28 cellular contexts compared by ENCODE assay signal in genomic region chr12:105338954-105339353, GRCh38.
"Had no signal": no experiment of that assay in that cellular context is flagged by ENCODE, and none has a peak within 500 bp of the region (broad histone marks: within the 10 kb centered on the region; RNA-seq: fewer than 3 reads in every experiment).

No MANE protein-coding gene starts in this region.

- H3K27ac Mint-ChIP-seq: activated CD4-positive, alpha-beta memory T cell treated with anti-CD3 and anti-CD28 coated beads for 36 hours; activated CD4-positive, alpha-beta T cell treated with anti-CD3 and anti-CD28 coated beads for 36 hours; activated CD8-positive, alpha-beta memory T cell treated with anti-CD3 and anti-CD28 coated beads, Interleukin-2, amount 10 ng/mL, durations not matched to agents 7 days and 5 days; activated CD8-positive, alpha-beta T cell treated with anti-CD3 and anti-CD28 coated beads, Interleukin-2, amount 10 ng/mL, durations not matched to agents 7 days and 5 days; activated naive CD4-positive, alpha-beta T cell treated with anti-CD3 and anti-CD28 coated beads, Interleukin-2, amount 10 ng/mL, durations not matched to agents 7 days and 5 days; activated naive CD4-positive, alpha-beta T cell treated with anti-CD3 and anti-CD28 coated beads, Interleukin-2, amount 50 U/mL, for 72 hours; activated naive CD8-positive, alpha-beta T cell treated with anti-CD3 and anti-CD28 coated beads, Interleukin-2, amount 10 ng/mL, durations not matched to agents 7 days and 5 days; activated T-helper 1 cell treated with anti-CD3 and anti-CD28 coated beads, Interleukin-12 subunit alpha, Interleukin-12 subunit beta, Interleukin-2, Interleukin-4 antibody, amounts not matched to agents 30 ng/mL and 10 ng/mL and 1 ng/mL, durations not matched to agents 14 hours and 24 hours and 36 hours; dendritic cell treated with granulocyte-macrophage colony-stimulating factor and Interleukin-4, amounts not matched to agents 40 ng/mL and 50 ng/mL, for 4 days; endodermal cell had no signal

- H3K9me3 ChIP-seq: body of pancreas, colonic mucosa had no signal

- H3K27ac ChIP-seq: body of pancreas, colonic mucosa, dorsolateral prefrontal cortex had no signal

- H3K27me3 ChIP-seq: body of pancreas, colonic mucosa, dorsolateral prefrontal cortex had no signal

- FAIRE-seq: frontal cortex had no signal

- H3K27me3 Mint-ChIP-seq: activated CD4-positive, alpha-beta memory T cell treated with anti-CD3 and anti-CD28 coated beads for 36 hours; activated CD4-positive, alpha-beta T cell treated with anti-CD3 and anti-CD28 coated beads for 36 hours; activated CD4-positive, alpha-beta T cell treated with anti-CD3 and anti-CD28 coated beads, Interleukin-2, amount 10 ng/mL, durations not matched to agents 24 days and 14 days; activated CD8-positive, alpha-beta memory T cell treated with anti-CD3 and anti-CD28 coated beads, Interleukin-2, amount 10 ng/mL, durations not matched to agents 7 days and 5 days; activated naive CD4-positive, alpha-beta T cell treated with anti-CD3 and anti-CD28 coated beads, Interleukin-2, amount 10 ng/mL, durations not matched to agents 7 days and 5 days; activated naive CD8-positive, alpha-beta T cell treated with anti-CD3 and anti-CD28 coated beads, Interleukin-2, amount 10 ng/mL, durations not matched to agents 7 days and 5 days; dendritic cell treated with granulocyte-macrophage colony-stimulating factor and Interleukin-4, amounts not matched to agents 40 ng/mL and 50 ng/mL, for 4 days had no signal

- H3K4me1 ChIP-seq: colonic mucosa had no signal

- DNase-seq: activated CD4-positive, alpha-beta memory T cell treated with anti-CD3 and anti-CD28 coated beads for 36 hours; activated CD4-positive, alpha-beta T cell treated with anti-CD3 and anti-CD28 coated beads for 36 hours; activated CD4-positive, alpha-beta T cell treated with anti-CD3 and anti-CD28 coated beads, Interleukin-2, amount 10 ng/mL, durations not matched to agents 24 days and 14 days; activated CD4-positive, CD25-positive, alpha-beta regulatory T cell; activated CD4-positive, CD25-positive, alpha-beta regulatory T cell treated with anti-CD3 and anti-CD28 coated beads, Interleukin-2, amount 50 U/mL, for 72 hours; activated CD8-positive, alpha-beta memory T cell treated with anti-CD3 and anti-CD28 coated beads, Interleukin-2, amount 10 ng/mL, durations not matched to agents 7 days and 5 days; activated CD8-positive, alpha-beta memory T cell treated with anti-CD3 and anti-CD28 coated beads, Interleukin-2, amount 50 U/mL, for 4 hours; activated CD8-positive, alpha-beta T cell treated with anti-CD3 and anti-CD28 coated beads, Interleukin-2, amount 10 ng/mL, durations not matched to agents 7 days and 5 days; activated gamma-delta T cell; activated naive CD4-positive, alpha-beta T cell; activated naive CD4-positive, alpha-beta T cell treated with anti-CD3 and anti-CD28 coated beads, Interleukin-2, amount 10 ng/mL, durations not matched to agents 7 days and 5 days; activated naive CD8-positive, alpha-beta T cell treated with anti-CD3 and anti-CD28 coated beads, Interleukin-2, amount 10 ng/mL, durations not matched to agents 7 days and 5 days; activated T-cell treated with anti-CD3 and anti-CD28 coated beads, Interleukin-2, amount 50 U/mL, for 1 hour; activated T-cell treated with anti-CD3 and anti-CD28 coated beads, Interleukin-2, amount 50 U/mL, for 48 hours; amniotic stem cell; anterior cingulate cortex; body of pancreas; caudate nucleus; dorsolateral prefrontal cortex; effector memory CD4-positive, alpha-beta T cell; endodermal cell; foreskin fibroblast; T-helper 2 cell had no signal

- H3K4me3 ChIP-seq: body of pancreas, colonic mucosa, dorsolateral prefrontal cortex had no signal

- H3K4me3 Mint-ChIP-seq: activated CD4-positive, alpha-beta memory T cell treated with anti-CD3 and anti-CD28 coated beads for 36 hours; activated CD4-positive, alpha-beta T cell treated with anti-CD3 and anti-CD28 coated beads for 36 hours; activated CD4-positive, alpha-beta T cell treated with anti-CD3 and anti-CD28 coated beads, Interleukin-2, amount 10 ng/mL, durations not matched to agents 24 days and 14 days; activated CD8-positive, alpha-beta memory T cell treated with anti-CD3 and anti-CD28 coated beads, Interleukin-2, amount 10 ng/mL, durations not matched to agents 7 days and 5 days; activated CD8-positive, alpha-beta T cell treated with anti-CD3 and anti-CD28 coated beads, Interleukin-2, amount 10 ng/mL, durations not matched to agents 7 days and 5 days; activated naive CD4-positive, alpha-beta T cell treated with anti-CD3 and anti-CD28 coated beads, Interleukin-2, amount 10 ng/mL, durations not matched to agents 7 days and 5 days; activated naive CD8-positive, alpha-beta T cell treated with anti-CD3 and anti-CD28 coated beads, Interleukin-2, amount 10 ng/mL, durations not matched to agents 7 days and 5 days; activated T-helper 1 cell treated with anti-CD3 and anti-CD28 coated beads, Interleukin-12 subunit alpha, Interleukin-12 subunit beta, Interleukin-2, Interleukin-4 antibody, amounts not matched to agents 30 ng/mL and 10 ng/mL and 1 ng/mL, durations not matched to agents 14 hours and 24 hours and 36 hours; dendritic cell treated with granulocyte-macrophage colony-stimulating factor and Interleukin-4, amounts not matched to agents 40 ng/mL and 50 ng/mL, for 4 days; endodermal cell had no signal

- H3K36me3 ChIP-seq: colonic mucosa had no signal
